2 cellular contexts compared by ENCODE assay signal in the genomic region with DNA sequence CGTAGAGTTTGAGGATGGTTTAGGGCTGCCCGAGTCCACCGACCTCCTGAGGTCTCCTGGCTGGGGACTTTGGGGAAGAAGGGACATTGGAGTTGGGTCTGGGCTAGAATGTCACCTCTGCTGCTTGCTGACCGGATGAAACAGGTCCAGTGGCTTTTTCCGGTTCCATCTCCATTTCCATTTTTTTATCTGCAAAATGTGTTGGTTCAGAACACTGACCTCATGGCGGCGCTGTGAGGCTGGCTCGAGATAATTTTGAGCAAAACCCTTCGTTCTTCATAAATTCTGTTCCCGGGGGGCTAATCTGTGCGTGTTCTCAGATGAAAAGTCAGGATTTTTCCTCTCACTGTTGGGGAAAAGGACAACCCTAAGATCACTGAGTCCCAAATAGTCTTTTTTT.
TF ChIP-seq lines count a peak whose summit lies in the region.

No MANE protein-coding gene starts in this region.

TF ChIP-seq in HCT116, 20 proteins besides CTCF, POLR2A, EP300 and RAD21:
- TF ChIP-seq FOSL1 (IDR thresholded peaks at IDR 0.05; ENCODE audit: low read depth) (no peak), EZH2 (IDR thresholded peaks at IDR 0.05) (no peak), SP1 (IDR thresholded peaks at IDR 0.05; ENCODE audit: low read depth) (no peak), ZNF274 (IDR thresholded peaks at IDR 0.05; ENCODE audit: low read depth, low read length) (no peak), SRF (IDR thresholded peaks at IDR 0.05; ENCODE audit: low read depth) (no peak)
- TF ChIP-seq, protein P1, sequence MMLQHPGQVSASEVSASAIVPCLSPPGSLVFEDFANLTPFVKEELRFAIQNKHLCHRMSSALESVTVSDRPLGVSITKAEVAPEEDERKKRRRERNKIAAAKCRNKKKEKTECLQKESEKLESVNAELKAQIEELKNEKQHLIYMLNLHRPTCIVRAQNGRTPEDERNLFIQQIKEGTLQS (IDR thresholded peaks at IDR 0.05), result no peak
- TF ChIP-seq, protein P2, sequence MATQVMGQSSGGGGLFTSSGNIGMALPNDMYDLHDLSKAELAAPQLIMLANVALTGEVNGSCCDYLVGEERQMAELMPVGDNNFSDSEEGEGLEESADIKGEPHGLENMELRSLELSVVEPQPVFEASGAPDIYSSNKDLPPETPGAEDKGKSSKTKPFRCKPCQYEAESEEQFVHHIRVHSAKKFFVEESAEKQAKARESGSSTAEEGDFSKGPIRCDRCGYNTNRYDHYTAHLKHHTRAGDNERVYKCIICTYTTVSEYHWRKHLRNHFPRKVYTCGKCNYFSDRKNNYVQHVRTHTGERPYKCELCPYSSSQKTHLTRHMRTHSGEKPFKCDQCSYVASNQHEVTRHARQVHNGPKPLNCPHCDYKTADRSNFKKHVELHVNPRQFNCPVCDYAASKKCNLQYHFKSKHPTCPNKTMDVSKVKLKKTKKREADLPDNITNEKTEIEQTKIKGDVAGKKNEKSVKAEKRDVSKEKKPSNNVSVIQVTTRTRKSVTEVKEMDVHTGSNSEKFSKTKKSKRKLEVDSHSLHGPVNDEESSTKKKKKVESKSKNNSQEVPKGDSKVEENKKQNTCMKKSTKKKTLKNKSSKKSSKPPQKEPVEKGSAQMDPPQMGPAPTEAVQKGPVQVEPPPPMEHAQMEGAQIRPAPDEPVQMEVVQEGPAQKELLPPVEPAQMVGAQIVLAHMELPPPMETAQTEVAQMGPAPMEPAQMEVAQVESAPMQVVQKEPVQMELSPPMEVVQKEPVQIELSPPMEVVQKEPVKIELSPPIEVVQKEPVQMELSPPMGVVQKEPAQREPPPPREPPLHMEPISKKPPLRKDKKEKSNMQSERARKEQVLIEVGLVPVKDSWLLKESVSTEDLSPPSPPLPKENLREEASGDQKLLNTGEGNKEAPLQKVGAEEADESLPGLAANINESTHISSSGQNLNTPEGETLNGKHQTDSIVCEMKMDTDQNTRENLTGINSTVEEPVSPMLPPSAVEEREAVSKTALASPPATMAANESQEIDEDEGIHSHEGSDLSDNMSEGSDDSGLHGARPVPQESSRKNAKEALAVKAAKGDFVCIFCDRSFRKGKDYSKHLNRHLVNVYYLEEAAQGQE (IDR thresholded peaks at IDR 0.05; ENCODE audit: low read depth), result no peak

TF ChIP-seq in GM12878, 131 proteins besides CTCF, POLR2A, EP300 and RAD21:
- TF ChIP-seq, protein P3, sequence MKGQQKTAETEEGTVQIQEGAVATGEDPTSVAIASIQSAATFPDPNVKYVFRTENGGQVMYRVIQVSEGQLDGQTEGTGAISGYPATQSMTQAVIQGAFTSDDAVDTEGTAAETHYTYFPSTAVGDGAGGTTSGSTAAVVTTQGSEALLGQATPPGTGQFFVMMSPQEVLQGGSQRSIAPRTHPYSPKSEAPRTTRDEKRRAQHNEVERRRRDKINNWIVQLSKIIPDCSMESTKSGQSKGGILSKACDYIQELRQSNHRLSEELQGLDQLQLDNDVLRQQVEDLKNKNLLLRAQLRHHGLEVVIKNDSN (IDR thresholded peaks at IDR 0.05; ENCODE audit: borderline replicate concordance, extremely low read length, insufficient read depth, low read depth, low read length), result no peak
- TF ChIP-seq, protein P4, sequence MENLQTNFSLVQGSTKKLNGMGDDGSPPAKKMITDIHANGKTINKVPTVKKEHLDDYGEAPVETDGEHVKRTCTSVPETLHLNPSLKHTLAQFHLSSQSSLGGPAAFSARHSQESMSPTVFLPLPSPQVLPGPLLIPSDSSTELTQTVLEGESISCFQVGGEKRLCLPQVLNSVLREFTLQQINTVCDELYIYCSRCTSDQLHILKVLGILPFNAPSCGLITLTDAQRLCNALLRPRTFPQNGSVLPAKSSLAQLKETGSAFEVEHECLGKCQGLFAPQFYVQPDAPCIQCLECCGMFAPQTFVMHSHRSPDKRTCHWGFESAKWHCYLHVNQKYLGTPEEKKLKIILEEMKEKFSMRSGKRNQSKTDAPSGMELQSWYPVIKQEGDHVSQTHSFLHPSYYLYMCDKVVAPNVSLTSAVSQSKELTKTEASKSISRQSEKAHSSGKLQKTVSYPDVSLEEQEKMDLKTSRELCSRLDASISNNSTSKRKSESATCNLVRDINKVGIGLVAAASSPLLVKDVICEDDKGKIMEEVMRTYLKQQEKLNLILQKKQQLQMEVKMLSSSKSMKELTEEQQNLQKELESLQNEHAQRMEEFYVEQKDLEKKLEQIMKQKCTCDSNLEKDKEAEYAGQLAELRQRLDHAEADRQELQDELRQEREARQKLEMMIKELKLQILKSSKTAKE (IDR thresholded peaks at IDR 0.05; ENCODE audit: low read depth, poor library complexity, severe bottlenecking), result no peak
- no peak for TF ChIP-seq POLR2AphosphoS5 (IDR thresholded peaks at IDR 0.05; ENCODE audit: low read length)
